In the genomic region with DNA sequence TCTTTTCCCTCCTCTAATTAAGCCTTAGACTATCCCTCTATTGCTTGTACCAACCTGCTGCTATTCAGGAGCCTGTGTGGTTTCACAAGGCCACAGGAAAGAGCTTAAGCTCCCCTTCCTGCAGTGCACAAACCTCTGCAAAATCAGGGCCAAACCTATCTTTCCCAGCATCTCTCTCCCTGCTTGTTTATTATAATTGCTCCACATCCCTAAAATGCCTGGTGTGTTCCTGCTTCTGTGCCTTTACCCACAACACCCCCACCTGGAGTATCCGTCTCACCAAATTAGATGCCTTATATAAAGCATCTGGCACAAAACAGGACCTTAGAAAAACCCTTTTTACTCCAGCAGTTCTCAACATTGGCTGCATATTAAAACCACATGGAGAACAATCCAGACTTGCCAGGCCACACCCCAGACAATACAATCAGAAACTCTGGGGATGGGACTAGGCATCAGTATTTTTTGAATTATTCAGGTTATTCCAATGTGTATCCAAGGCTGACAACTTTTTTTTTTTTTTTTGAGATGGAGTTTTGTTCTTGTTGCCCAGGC, we compare ENCODE assay signal across 16 cellular contexts. TPM values are rescaled to one million over a fixed set of nuclear protein-coding genes. Genes with fewer than 3 reads are reported as not detected.
"Had no signal": no experiment of that assay in that cellular context is flagged by ENCODE, and none has a peak within 500 bp of the region (broad histone marks: within the 10 kb centered on the region; RNA-seq: fewer than 3 reads in every experiment).

No MANE protein-coding gene starts in this region.

- H3K27me3 ChIP-seq: neutrophil, right atrium auricular region, stomach had no signal

- H3K27me3 Mint-ChIP-seq: brain had no signal

- H3K27ac Mint-ChIP-seq: activated T-cell treated with anti-CD3 and anti-CD28 coated beads, Interleukin-2, amount 50 U/mL, for 72 hours had no signal

- ATAC-seq: activated T-cell treated with anti-CD3 and anti-CD28 coated beads, Interleukin-2, amount 50 U/mL, for 72 hours; lower lobe of right lung had no signal

- H3K9me3 Mint-ChIP-seq: activated T-cell treated with anti-CD3 and anti-CD28 coated beads, Interleukin-2, amount 50 U/mL, for 72 hours; brain had no signal

- H3K27ac ChIP-seq: epithelial cell of prostate, lower lobe of right lung, neutrophil, right atrium auricular region, stomach had no signal

- H3K9me3 ChIP-seq: lower lobe of right lung, neutrophil, right atrium auricular region, stomach had no signal

- H3K4me3 ChIP-seq: lower lobe of right lung, right atrium auricular region, stomach had no signal

- H3K4me1 ChIP-seq: lower lobe of right lung, right atrium auricular region, stomach had no signal

- H3K4me3 Mint-ChIP-seq: activated T-cell treated with anti-CD3 and anti-CD28 coated beads, Interleukin-2, amount 50 U/mL, for 72 hours; brain had no signal

- H3K4me1 Mint-ChIP-seq: brain had no signal

- DNase-seq: activated CD4-positive, alpha-beta T cell treated with anti-CD3 and anti-CD28 coated beads for 48 hours; activated naive CD4-positive, alpha-beta T cell; activated T-cell treated with anti-CD3 and anti-CD28 coated beads, Interleukin-2, amount 50 U/mL, for 72 hours; effector memory CD4-positive, alpha-beta T cell; glutamatergic neuron; lower lobe of right lung; midbrain; posterior cingulate gyrus; small intestine; stomach; SW 1271 had no signal

RNA-seq across cellular contexts. Expression of a gene that starts 40.2 kb away (rescaled TPM):
- total RNA-seq: fibroblast of villous mesenchyme, right atrium auricular region, stomach had no signal
- polyA plus RNA-seq: small intestine, stomach had no signal
